9 cellular contexts compared by ENCODE assay signal in genomic region chr1:154714638-154715037, GRCh38.
DNase-seq lines count a peak whose midpoint lies in the region; ATAC-seq lines count a peak whose summit lies in the region.
"Had no signal": no experiment of that assay in that cellular context is flagged by ENCODE, and none has a peak within 500 bp of the region (broad histone marks: within the 10 kb centered on the region; RNA-seq: fewer than 3 reads in every experiment).

No MANE protein-coding gene starts in this region.

- H3K36me3 Mint-ChIP-seq in activated naive CD4-positive, alpha-beta T cell treated with anti-CD3 and anti-CD28 coated beads, Interleukin-2, amount 10 ng/mL, durations not matched to agents 7 days and 5 days = no peaks in the 10 kb centered on the region
- H3K36me3 Mint-ChIP-seq: CD4-positive, alpha-beta memory T cell had no signal

- CTCF ChIA-PET in activated naive CD4-positive, alpha-beta T cell treated with anti-CD3 and anti-CD28 coated beads, Interleukin-2, amount 10 ng/mL, durations not matched to agents 7 days and 5 days (lab: Charles Lee) = no interaction called here

- H3K4me1 Mint-ChIP-seq in activated naive CD4-positive, alpha-beta T cell treated with anti-CD3 and anti-CD28 coated beads, Interleukin-2, amount 10 ng/mL, durations not matched to agents 7 days and 5 days = peaks cover 26% of the 10 kb centered on the region

- H3K9me3 Mint-ChIP-seq in activated naive CD4-positive, alpha-beta T cell treated with anti-CD3 and anti-CD28 coated beads, Interleukin-2, amount 10 ng/mL, durations not matched to agents 7 days and 5 days = no peaks in the 10 kb centered on the region

- peaks cover 21% of the 10 kb centered on the region for H3K27me3 Mint-ChIP-seq in activated naive CD4-positive, alpha-beta T cell treated with anti-CD3 and anti-CD28 coated beads, Interleukin-2, amount 10 ng/mL, durations not matched to agents 7 days and 5 days
- H3K27me3 Mint-ChIP-seq: CD4-positive, alpha-beta memory T cell had no signal

- H3K4me3 Mint-ChIP-seq in activated naive CD4-positive, alpha-beta T cell treated with anti-CD3 and anti-CD28 coated beads, Interleukin-2, amount 10 ng/mL, durations not matched to agents 7 days and 5 days = no peak overlapping the region
- H3K4me3 Mint-ChIP-seq: CD4-positive, alpha-beta memory T cell had no signal

- no peak for ATAC-seq in HG03108 (IDR thresholded peaks at IDR 0.05; ENCODE audit: unreplicated experiment)

- peak; percentile 35 for DNase-seq in activated naive CD4-positive, alpha-beta T cell treated with anti-CD3 and anti-CD28 coated beads, Interleukin-2, amount 10 ng/mL, durations not matched to agents 7 days and 5 days
- DNase-seq in activated naive CD4-positive, alpha-beta T cell treated with anti-CD3 and anti-CD28 coated beads, Interleukin-2, amount 50 U/mL, for 16 hours = no peak
- peak; percentile 88 for DNase-seq in OCI-M1 (lab: John Stamatoyannopoulos, UW)
- DNase-seq in fibroblast of gingiva (ENCODE audit: low read depth) = peak; percentile 23
- peak; percentile 18 for DNase-seq in stromal cell of bone marrow (ENCODE audit: low read depth)
- DNase-seq in NCI-H2196 treated with DMSO at 0.1 percent for 48 hours (lab: John Stamatoyannopoulos, UW; ENCODE audit: unreplicated experiment) = no peak
- DNase-seq in NCI-H1092 treated with DMSO at 0.1 percent for 48 hours (lab: John Stamatoyannopoulos, UW) = no peak
- DNase-seq: CD4-positive, alpha-beta memory T cell had no signal

- no peak overlapping the region for H3K27ac Mint-ChIP-seq in activated naive CD4-positive, alpha-beta T cell treated with anti-CD3 and anti-CD28 coated beads, Interleukin-2, amount 10 ng/mL, durations not matched to agents 7 days and 5 days

Comparison
In these comparisons a context has a peak if more than half of its experiments do, and no peak if none do; other contexts are left out.
1. DNase-seq: peak in activated naive CD4-positive, alpha-beta T cell treated with anti-CD3 and anti-CD28 coated beads, Interleukin-2, amount 10 ng/mL, durations not matched to agents 7 days and 5 days (single experiment), OCI-M1 (single experiment), fibroblast of gingiva (single experiment) and stromal cell of bone marrow (single experiment); none in activated naive CD4-positive, alpha-beta T cell treated with anti-CD3 and anti-CD28 coated beads, Interleukin-2, amount 50 U/mL, for 16 hours (single experiment), NCI-H2196 treated with DMSO at 0.1 percent for 48 hours (single experiment) and NCI-H1092 treated with DMSO at 0.1 percent for 48 hours (single experiment).